Comparison of ENCODE assay signal across 18 cellular contexts in the genomic region with DNA sequence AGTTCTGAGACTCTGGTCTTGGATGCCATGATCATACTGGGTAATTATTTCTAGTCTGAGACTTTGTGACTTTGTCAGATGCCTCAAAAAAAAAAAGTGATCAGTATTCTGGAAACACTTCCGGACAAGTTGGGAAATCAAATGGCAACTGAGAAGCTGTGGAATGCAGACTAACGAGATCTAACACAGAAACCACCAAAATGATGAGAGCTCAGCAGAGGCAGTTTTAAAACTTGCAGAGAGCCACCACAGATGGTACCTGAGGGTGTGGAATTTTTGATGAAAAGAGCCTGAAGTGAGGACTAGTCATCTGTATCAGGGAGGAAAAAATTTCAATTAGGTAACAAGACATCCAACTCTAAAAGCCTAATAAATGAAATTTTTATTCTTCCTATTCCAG.
"Had no signal": no experiment of that assay in that cellular context is flagged by ENCODE, and none has a peak within 500 bp of the region (broad histone marks: within the 10 kb centered on the region; RNA-seq: fewer than 3 reads in every experiment).

No MANE protein-coding gene starts in this region.

- H3K27ac ChIP-seq: esophagus muscularis mucosa, left ventricle myocardium inferior, right atrium auricular region, tibial nerve had no signal

- H3K27me3 Mint-ChIP-seq: activated B cell treated with CpG ODN at 0.5 μM for 24 hours; activated CD8-positive, alpha-beta memory T cell treated with anti-CD3 and anti-CD28 coated beads, Interleukin-2, amount 10 ng/mL, durations not matched to agents 7 days and 5 days; activated naive CD8-positive, alpha-beta T cell had no signal

- H3K9me3 ChIP-seq: esophagus muscularis mucosa, left ventricle myocardium inferior, right atrium auricular region, tibial nerve had no signal

- DNase-seq: activated B cell treated with CpG ODN at 0.5 μM for 24 hours; activated CD8-positive, alpha-beta memory T cell treated with anti-CD3 and anti-CD28 coated beads, Interleukin-2, amount 10 ng/mL, durations not matched to agents 7 days and 5 days; activated gamma-delta T cell; activated T-cell treated with anti-CD3 and anti-CD28 coated beads, Interleukin-2, amount 50 U/mL, for 48 hours; amygdala; endodermal cell; head of caudate nucleus; left ventricle myocardium inferior; mesendoderm; small intestine had no signal

- H3K4me3 ChIP-seq: esophagus muscularis mucosa, left ventricle myocardium inferior, right atrium auricular region, tibial nerve had no signal

- H3K27ac Mint-ChIP-seq: activated B cell treated with CpG ODN at 0.5 μM for 24 hours; activated CD8-positive, alpha-beta memory T cell treated with anti-CD3 and anti-CD28 coated beads, Interleukin-2, amount 10 ng/mL, durations not matched to agents 7 days and 5 days; activated naive CD8-positive, alpha-beta T cell; endodermal cell; stimulated activated effector memory CD8-positive, alpha-beta T cell treated with anti-CD3 and anti-CD28 coated beads, Interleukin-12 subunit alpha, Interleukin-12 subunit beta, amount 100 ng/mL, for 72 hours; T-helper 1 cell treated with Interleukin-12 subunit alpha and Interleukin-12 subunit beta and Interleukin-4 antibody, amounts not matched to agents 30 μg/mL and 1 μg/mL, for 36 hours had no signal

- H3K9me3 Mint-ChIP-seq: activated B cell treated with CpG ODN at 0.5 μM for 24 hours; endodermal cell; neural crest cell; stimulated activated effector memory CD8-positive, alpha-beta T cell treated with anti-CD3 and anti-CD28 coated beads, Interleukin-12 subunit alpha, Interleukin-12 subunit beta, amount 100 ng/mL, for 72 hours; T-helper 1 cell treated with Interleukin-12 subunit alpha and Interleukin-12 subunit beta and Interleukin-4 antibody, amounts not matched to agents 30 μg/mL and 1 μg/mL, for 36 hours had no signal

- H3K27me3 ChIP-seq: esophagus muscularis mucosa, right atrium auricular region, tibial nerve had no signal

- ATAC-seq: activated CD8-positive, alpha-beta memory T cell treated with anti-CD3 and anti-CD28 coated beads, Interleukin-2, amount 10 ng/mL, durations not matched to agents 7 days and 5 days; SK-N-SH treated with all-trans-retinoic acid at 6 μM for 48 hours; stimulated activated effector memory CD8-positive, alpha-beta T cell treated with anti-CD3 and anti-CD28 coated beads, Interleukin-12 subunit alpha, Interleukin-12 subunit beta, amount 100 ng/mL, for 72 hours had no signal

- H3K4me1 Mint-ChIP-seq: activated B cell treated with CpG ODN at 0.5 μM for 24 hours; activated CD8-positive, alpha-beta memory T cell treated with anti-CD3 and anti-CD28 coated beads, Interleukin-2, amount 10 ng/mL, durations not matched to agents 7 days and 5 days; endodermal cell; neural crest cell had no signal

- H3K4me3 Mint-ChIP-seq: activated B cell treated with CpG ODN at 0.5 μM for 24 hours; activated CD8-positive, alpha-beta memory T cell treated with anti-CD3 and anti-CD28 coated beads, Interleukin-2, amount 10 ng/mL, durations not matched to agents 7 days and 5 days; activated naive CD8-positive, alpha-beta T cell; endodermal cell; neural crest cell; stimulated activated effector memory CD8-positive, alpha-beta T cell treated with anti-CD3 and anti-CD28 coated beads, Interleukin-12 subunit alpha, Interleukin-12 subunit beta, amount 100 ng/mL, for 72 hours; T-helper 1 cell treated with Interleukin-12 subunit alpha and Interleukin-12 subunit beta and Interleukin-4 antibody, amounts not matched to agents 30 μg/mL and 1 μg/mL, for 36 hours had no signal

- H3K4me1 ChIP-seq: tibial nerve had no signal
